Comparison of ENCODE assay signal across 9 cellular contexts in genomic region chr6:40586369-40586768, GRCh38. TPM values are rescaled to one million over a fixed set of nuclear protein-coding genes. Genes with fewer than 3 reads are reported as not detected.
DNase-seq lines count a peak whose midpoint lies in the region; TF ChIP-seq lines count a peak whose summit lies in the region.
"Had no signal": no experiment of that assay in that cellular context is flagged by ENCODE, and none has a peak within 500 bp of the region (broad histone marks: within the 10 kb centered on the region; RNA-seq: fewer than 3 reads in every experiment).

No MANE protein-coding gene starts in this region.

- peak overlapping the region; percentile 74 for H3K4me3 ChIP-seq in HUES48 (ENCODE audit: low read depth, low read length)
- H3K4me3 ChIP-seq in dorsolateral prefrontal cortex, result peak overlapping the region; percentile 42 to 80 (median 64)
- peak overlapping the region; percentile 33 for H3K4me3 ChIP-seq in ovary
- no peak overlapping the region for H3K4me3 ChIP-seq in lower leg skin (ENCODE audit: low read depth, poor library complexity, severe bottlenecking)

- TF ChIP-seq POLR2A in ovary (IDR thresholded peaks at IDR 0.05), result no peak
- TF ChIP-seq POLR2A in lower leg skin (IDR thresholded peaks at IDR 0.05), result no peak

- TF ChIP-seq CTCF in dorsolateral prefrontal cortex (IDR thresholded peaks at IDR 0.05 in 54 of 56, conservative IDR thresholded peaks at IDR 0.05 in 2 of 56; ENCODE audit: low read depth in 1 of 56, partially characterized antibody in 56 of 56), result no peak
- TF ChIP-seq CTCF in ovary (IDR thresholded peaks at IDR 0.05), result no peak
- TF ChIP-seq CTCF in lower leg skin (IDR thresholded peaks at IDR 0.05), result no peak

- TF ChIP-seq EP300 in ovary (IDR thresholded peaks at IDR 0.05), result no peak

- H3K27me3 ChIP-seq in HUES48 (ENCODE audit: control insufficient read depth, insufficient read depth, low read length) (peaks cover 44% of the 10 kb centered on the region), dorsolateral prefrontal cortex (peaks cover 0 to 4% (median 0%) of the 10 kb centered on the region in 45 donors), ovary (no peaks in the 10 kb centered on the region)

- in situ Hi-C loops in KBM-7 (cut with MboI; ENCODE audit: low pct_unique_long_range_greater_than_20kb, low sequenced_read_pairs), result no loop called here

- H3K9ac ChIP-seq in HUES48 (ENCODE audit: low read depth, low read length), result no peak overlapping the region

- H3K36me3 ChIP-seq in HUES48 (ENCODE audit: control insufficient read depth, insufficient read depth, low read length), result no peaks in the 10 kb centered on the region
- no peaks in the 10 kb centered on the region for H3K36me3 ChIP-seq in ovary

- H3K9me3 ChIP-seq in HUES48 (ENCODE audit: control insufficient read depth, insufficient read depth, low read length) (no peaks in the 10 kb centered on the region), ovary (no peaks in the 10 kb centered on the region)

- peak; percentile 47 for DNase-seq in NCI-H1092 treated with DMSO at 0.1 percent for 48 hours (lab: John Stamatoyannopoulos, UW)
- no peak for DNase-seq in NCI-H1092 (lab: John Stamatoyannopoulos, UW)
- DNase-seq in dorsolateral prefrontal cortex, result peak in 1 of 10 donors; percentile 31
- peak in 2 of 5 donors; percentile 28 to 41 for DNase-seq in ovary
- no peak for DNase-seq in GM19240 (ENCODE audit: insufficient read length, low spot score)
- DNase-seq in KBM-7, result no peak
- DNase-seq in lower leg skin (ENCODE audit: low spot score in 2 of 2), result no peak
- DNase-seq: 8988T had no signal

- intact Hi-C loops in dorsolateral prefrontal cortex (cut with DNase I), result loop anchor here (10.0 kb wide), 3 partner anchors 172 to 262 kb away; no protein-coding TSS in a partner anchor
- intact Hi-C loops in ovary (cut with DNase I), result loop anchor here in 1 of 4 donors (10.0 kb wide), 1 partner anchor 438 kb away; no protein-coding TSS in a partner anchor
- intact Hi-C loops in lower leg skin (cut with DNase I; ENCODE audit: low total_unique reads), result loop anchor here (5.0 kb wide), 1 partner anchor 259 kb away; no protein-coding TSS in a partner anchor

- 6 to 8% (median 7%) methylated on average over 15 of the region's 15 CpGs for WGBS in ovary, 3 donors
- WGBS in lower leg skin, 2 donors, result 12 to 15% methylated on average over 15 of the region's 15 CpGs

- H3K4me1 ChIP-seq in HUES48 (ENCODE audit: control insufficient read depth, insufficient read depth, low read length), result peaks cover 21% of the 10 kb centered on the region
- peaks cover 2% of the 10 kb centered on the region for H3K4me1 ChIP-seq in ovary (ENCODE audit: insufficient read depth)

- H3K27ac ChIP-seq in HUES48 (ENCODE audit: low read depth, low read length) (no peak overlapping the region), dorsolateral prefrontal cortex (peak overlapping the region in 57 of 59 donors; percentile 28 to 90 (median 78)), ovary (peak overlapping the region in 1 of 2 donors; percentile 30)

RNA-seq across cellular contexts. Expression of gene LRFN2, which starts 0.8 kb away (rescaled TPM):
- total RNA-seq in dorsolateral prefrontal cortex (10 to 100 TPM in 119 of 120 experiments, 1 to 10 TPM in 1; 7.1 to 43.1 (median 29.0) TPM), ovary (1 to 10 TPM in 3 of 7 donors, under 1 TPM in 4; 0.34 to 2.2 (median 0.66) TPM), lower leg skin (under 1 TPM in 1 of 4 donors, not detected in 3; 0.10 TPM)
- under 1 TPM; 0.10 to 0.68 TPM for polyA plus RNA-seq in ovary
